In genomic region chr12:121647-122046, GRCh38 we compare ENCODE assay signal across 9 cellular contexts. TPM values are rescaled to one million over a fixed set of nuclear protein-coding genes. Genes with fewer than 3 reads are reported as not detected.
"Had no signal": no experiment of that assay in that cellular context is flagged by ENCODE, and none has a peak within 500 bp of the region (broad histone marks: within the 10 kb centered on the region; RNA-seq: fewer than 3 reads in every experiment).

No MANE protein-coding gene starts in this region.

- ATAC-seq: HCT116 had no signal

- H3K4me1 ChIP-seq: HAP-1 had no signal

- DNase-seq: GOT3, H7, IMR-90, KG1 had no signal

- H3K36me3 ChIP-seq: HAP-1 had no signal

- FAIRE-seq: HTR-8/SVneo had no signal

- H3K9me3 ChIP-seq: HAP-1 had no signal

- H3K4me3 ChIP-seq: HAP-1 had no signal

RNA-seq across cellular contexts. Expression of gene IQSEC3, which starts 55.1 kb away (rescaled TPM):
- total RNA-seq: H4, HT-29, IMR-90 had no signal
